8 cellular contexts compared by ENCODE assay signal in the genomic region with DNA sequence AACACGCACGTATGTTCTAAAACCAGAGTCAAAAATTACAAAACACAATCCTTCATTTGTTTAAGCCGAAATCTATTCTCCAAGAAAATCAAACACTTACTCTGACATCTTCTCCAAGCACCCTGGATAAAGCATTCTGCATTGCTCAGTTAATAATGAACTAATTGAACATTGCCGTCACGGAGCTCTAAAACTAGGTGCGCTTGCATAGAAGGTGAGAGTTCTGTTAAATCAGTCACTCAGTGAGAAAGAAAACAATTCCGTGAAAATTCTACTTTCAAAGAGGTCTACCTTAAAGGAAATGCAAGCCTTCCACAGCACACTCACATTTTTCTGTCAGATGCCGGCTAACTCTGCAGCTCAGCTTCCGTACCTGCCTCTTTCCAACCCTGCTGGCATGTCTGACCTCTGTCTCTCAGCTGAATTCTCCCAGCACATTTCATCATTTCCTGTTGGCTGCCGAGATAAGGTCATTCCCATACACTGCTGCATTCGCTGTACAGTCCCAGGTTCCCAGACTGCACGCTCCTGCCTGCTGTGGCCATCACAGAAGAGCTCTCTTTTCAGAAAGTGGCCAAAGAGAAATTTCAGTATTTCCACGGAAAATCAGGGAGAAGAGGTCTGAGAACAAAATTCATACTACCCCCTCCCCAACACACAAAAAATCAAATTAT. TPM values are rescaled to one million over a fixed set of nuclear protein-coding genes. Genes with fewer than 3 reads are reported as not detected.
DNase-seq lines count a peak whose midpoint lies in the region; ATAC-seq, FAIRE-seq and TF ChIP-seq lines count a peak whose summit lies in the region.

No MANE protein-coding gene starts in this region.

- peak overlapping the region; percentile 42 for H3K4me3 ChIP-seq in K562
- peak overlapping the region; percentile 58 for H3K4me3 ChIP-seq in thoracic aorta

- TF ChIP-seq CTCF in CD14-positive monocyte (IDR thresholded peaks at IDR 0.05) (no peak), K562 (IDR thresholded peaks at IDR 0.05 in 2 of 3, conservative IDR thresholded peaks at IDR 0.05 in 1 of 3; ENCODE audit: insufficient read depth in 2 of 3, low read depth in 1 of 3, low read length in 3 of 3) (no peak), thoracic aorta (IDR thresholded peaks at IDR 0.05) (no peak)

- DNase-seq in CD14-positive monocyte (ENCODE audit: low spot score) (no peak), LHCN-M2 (ENCODE audit: low read depth) (peak; percentile 53), K562 (ENCODE audit: extremely low read depth in 1 of 4, low spot score in 3 of 4) (peak; percentile 34 to 84 (median 50)), left lobe of liver (ENCODE audit: low spot score) (peak; percentile 86), thoracic aorta (ENCODE audit: low spot score) (no peak), RPMI8226 (no peak), NCI-H128 (lab: John Stamatoyannopoulos, UW; ENCODE audit: unreplicated experiment) (no peak)

- peak overlapping the region; percentile 77 to 91 (median 82) for H3K27ac Mint-ChIP-seq in CD14-positive monocyte

- no peaks in the 10 kb centered on the region for H3K36me3 ChIP-seq in K562 (ENCODE audit: control insufficient read depth, insufficient read depth, low read length)
- peaks cover 6% of the 10 kb centered on the region for H3K36me3 ChIP-seq in thoracic aorta

- peaks cover 59% of the 10 kb centered on the region for H3K79me2 ChIP-seq in K562 (ENCODE audit: control insufficient read depth, insufficient read depth, low read length)

- peak; percentile 76; the same call in 1 of the 2 replicates for TF ChIP-seq EP300 in K562 (IDR thresholded peaks at IDR 0.05; ENCODE audit: low read length)

- H3K27ac ChIP-seq in K562 (ENCODE audit: extremely low read depth, low read depth, low read length): peak overlapping the region; percentile 82
- H3K27ac ChIP-seq in thoracic aorta: peak overlapping the region; percentile 26

- no peaks in the 10 kb centered on the region for H3K9me1 ChIP-seq in K562 (ENCODE audit: control insufficient read depth, insufficient read depth, low read length)

- CTCF ChIA-PET in K562 (lab: Yijun Ruan, JAX; ENCODE audit: low intra/inter-chr PET ratio): no interaction called here

- ATAC-seq in K562: peak; percentile 93
- peak; percentile 91 for ATAC-seq in left lobe of liver
- ATAC-seq in thoracic aorta (ENCODE audit: insufficient number of reproducible peaks, low FRiP score, low read depth): peak; percentile 65
- no peak for ATAC-seq in HG03280 (IDR thresholded peaks at IDR 0.05; ENCODE audit: unreplicated experiment)

- H3K4me1 ChIP-seq in K562 (replicated peaks in 1 of 2; ENCODE audit: control insufficient read depth in 2 of 2, insufficient read depth in 2 of 2, low read length in 2 of 2) (peaks cover 12 to 39% of the 10 kb centered on the region in 2 experiments; a peak in 4 of 5 replicates), thoracic aorta (ENCODE audit: control insufficient read depth in 1 of 2, low read depth in 2 of 2) (peaks cover 48 to 66% of the 10 kb centered on the region in 2 donors)

- POLR2A ChIA-PET in K562 (lab: Yijun Ruan, JAX): interaction anchor here (0.6 to 1.5 kb wide), 14 partner anchors 8 to 139 kb away, joined by 3 to 5 read pairs (median 4); partner anchors contain the start of gene PACSIN2

- peak; percentile 95 for FAIRE-seq in K562 (lab: Jason Lieb, UNC)

- H3K9me3 ChIP-seq in K562 (replicated peaks; ENCODE audit: control insufficient read depth, insufficient read depth, low read depth, low read length) (no peaks in the 10 kb centered on the region), thoracic aorta (no peaks in the 10 kb centered on the region)

- intact Hi-C loops in CD14-positive monocyte (cut with micrococcal nuclease): loop anchor here (2.0 to 5.0 kb wide), 4 partner anchors 21 to 43 kb away; no protein-coding TSS in a partner anchor
- intact Hi-C loops in K562 (cut with micrococcal nuclease): no loop called here

- 4% methylated on average over 13 of the region's 13 CpGs for WGBS in K562 (ENCODE audit: insufficient coverage, low coverage, missing lambda C conversion rate)

- in situ Hi-C loops in K562 (cut with MboI): no loop called here

- peaks cover 38 to 44% of the 10 kb centered on the region in 2 donors for H3K36me3 Mint-ChIP-seq in CD14-positive monocyte

- H2AFZ ChIP-seq in K562 (ENCODE audit: low read depth, low read length): peak overlapping the region; percentile 34

- no peaks in the 10 kb centered on the region for H3K27me3 ChIP-seq in K562 (ENCODE audit: control insufficient read depth in 2 of 2, insufficient read depth in 2 of 2, low read length in 2 of 2)
- H3K27me3 ChIP-seq in thoracic aorta (replicated peaks; ENCODE audit: insufficient read depth): no peaks in the 10 kb centered on the region

- TF ChIP-seq POLR2A in K562 (conservative IDR thresholded peaks at IDR 0.05): peak; percentile 68

- peak overlapping the region; percentile 83 for H3K4me2 ChIP-seq in K562 (ENCODE audit: insufficient read depth, low read length)

- BruUV-seq in K562 (replicated peaks; lab: Mats Ljungman, UMichigan): TSS peak; percentile 64

- peaks cover 5% of the 10 kb centered on the region for H4K20me1 ChIP-seq in K562 (replicated peaks; ENCODE audit: control insufficient read depth, insufficient read depth, low read length)

- peaks cover 0 to 2% (median 0%) of the 10 kb centered on the region in 3 donors for H3K27me3 Mint-ChIP-seq in CD14-positive monocyte (ENCODE audit: low read depth in 3 of 3)

- peak overlapping the region; percentile 63 to 81 for H3K4me3 Mint-ChIP-seq in CD14-positive monocyte

- no peaks in the 10 kb centered on the region for H3K9me3 Mint-ChIP-seq in CD14-positive monocyte

- H3K4me1 Mint-ChIP-seq in CD14-positive monocyte: peaks cover 56% of the 10 kb centered on the region

- peak overlapping the region in 1 of 2 experiments; percentile 71; a peak in 2 of 4 replicates for H3K9ac ChIP-seq in K562 (ENCODE audit: insufficient read depth in 1 of 2, low read depth in 2 of 2, low read length in 2 of 2)

- peak in 1 of 2 experiments; percentile 11; a peak in 1 of 4 replicates for TF ChIP-seq RAD21 in K562 (CRISPR knock-in tag; conservative IDR thresholded peaks at IDR 0.05 in 1 of 2, IDR thresholded peaks at IDR 0.05 in 1 of 2)

TF ChIP-seq in K562, 482 proteins besides CTCF, POLR2A, EP300 and RAD21 (continues in another document):
- TF ChIP-seq CBFA2T2 (conservative IDR thresholded peaks at IDR 0.05) (no peak), NKRF (IDR thresholded peaks at IDR 0.05; ENCODE audit: borderline replicate concordance) (peak; percentile 72; the same call in 1 of the 2 replicates), ZZZ3 (IDR thresholded peaks at IDR 0.05) (no peak), YY1 (IDR thresholded peaks at IDR 0.05; ENCODE audit: borderline replicate concordance in 1 of 3, control insufficient read depth in 1 of 3, extremely low read depth in 1 of 3, insufficient read depth in 3 of 3, insufficient read length in 1 of 3, insufficient replicate concordance in 2 of 3, low read depth in 1 of 3, low read length in 2 of 3) (peak in 1 of 3 experiments; percentile 56), SMAD4 (CRISPR knock-in tag; conservative IDR thresholded peaks at IDR 0.05) (peak; percentile 77), CBX3 (IDR thresholded peaks at IDR 0.05; ENCODE audit: borderline replicate concordance in 1 of 2, low read length in 2 of 2) (0 out of 3 replicates have a peak, but pooled peaks of 1 of the 2 experiments have one; percentile 15)

RNA-seq across cellular contexts. Expression of gene PACSIN2, which starts 55.3 kb away (rescaled TPM):
- polyA plus RNA-seq in CD14-positive monocyte: 10 to 100 TPM; 31.2 to 40.2 TPM
- total RNA-seq in LHCN-M2 (2014; rRNA removed): 66.3 and 66.8 TPM in 2 replicates
- 44.8 TPM for polyA plus RNA-seq in LHCN-M2 (2012)
- total RNA-seq in K562 (2011; cell fraction: chromatin; rRNA removed; ENCODE audit: low replicate concordance): 40.5 and 46.9 TPM in 2 replicates
- total RNA-seq in K562 (2011; cell fraction: nucleolus; rRNA removed): 24.3 and 27.1 TPM in 2 replicates
- total RNA-seq in K562 (2011; cell fraction: nucleoplasm; rRNA removed): 37.3 and 38.1 TPM in 2 replicates
- 20.3 and 23.9 TPM in 2 replicates for total RNA-seq in K562 (2014; rRNA removed)
- 18.4 and 19.2 TPM in 2 replicates for total RNA-seq in K562 (2014; rRNA removed; fragmentation: Illumina TruSeq; extraction: Trizol)
- 21.0 TPM in 2 replicates for total RNA-seq in K562 (2015; rRNA removed; fragmentation: Illumina TruSeq; extraction: Trizol)
- 39.1 and 45.1 TPM in 2 replicates for total RNA-seq in K562 (2021)
- polyA plus RNA-seq in K562 (2011; rRNA removed): 44.4 and 45.1 TPM in 2 replicates
- polyA plus RNA-seq in K562 (2011; cell fraction: cytosol; rRNA removed): 38.0 and 44.7 TPM in 2 replicates
- 53.1 and 58.4 TPM in 2 replicates for polyA plus RNA-seq in K562 (2011; cell fraction: nucleus; rRNA removed)
- polyA plus RNA-seq in K562 (2012): 31.0 and 53.1 TPM in 2 replicates
- 33.5 and 37.5 TPM in 2 replicates for polyA plus RNA-seq in K562 (2014; fragmentation: Illumina TruSeq; extraction: Trizol)
- polyA plus RNA-seq in K562 (2014; fragmentation: Nextera tagmentation; extraction: Ambion mirVana): under 1 TPM; 0.45 to 0.83 TPM
- polyA plus RNA-seq in K562 (2014; rRNA removed): 31.8 and 36.3 TPM in 2 replicates
- polyA minus RNA-seq in K562 (2011; rRNA and poly(A)+ RNA removed): 23.9 and 28.8 TPM in 2 replicates
- 13.7 and 17.0 TPM in 2 replicates for polyA minus RNA-seq in K562 (2011; cell fraction: cytosol; rRNA and poly(A)+ RNA removed)
- 9.4 and 14.0 TPM in 2 replicates for polyA minus RNA-seq in K562 (2011; cell fraction: nucleus; rRNA and poly(A)+ RNA removed)
- 23.8 TPM for total RNA-seq in left lobe of liver
- 100 to 1,000 TPM; 135 to 155 TPM for total RNA-seq in thoracic aorta

Comparison
In these comparisons a context has a peak if more than half of its experiments do, and no peak if none do; other contexts are left out.
1. DNase-seq: peak in LHCN-M2 (single experiment), K562 (4 of 4) and left lobe of liver (single experiment); none in CD14-positive monocyte (single experiment), thoracic aorta (single experiment), RPMI8226 (single experiment) and NCI-H128 (single experiment).